In genomic region chr2:120852200-120852815, GRCh38 we compare ENCODE assay signal across 16 cellular contexts.
"Had no signal": no experiment of that assay in that cellular context is flagged by ENCODE, and none has a peak within 500 bp of the region (broad histone marks: within the 10 kb centered on the region; RNA-seq: fewer than 3 reads in every experiment).

No MANE protein-coding gene starts in this region.

- H3K9me3 ChIP-seq: neutrophil had no signal

- H3K4me3 Mint-ChIP-seq: activated CD4-positive, alpha-beta memory T cell treated with anti-CD3 and anti-CD28 coated beads for 36 hours; activated T-cell treated with anti-CD3 and anti-CD28 coated beads, Interleukin-2, amount 50 U/mL, for 4 hours; central memory CD8-positive, alpha-beta T cell; dendritic cell treated with granulocyte-macrophage colony-stimulating factor and Interleukin-4, amounts not matched to agents 40 ng/mL and 50 ng/mL, for 4 days; effector memory CD8-positive, alpha-beta T cell; stimulated activated naive CD8-positive, alpha-beta T cell treated with anti-CD3 and anti-CD28 coated beads, Interleukin-15, Interleukin-2, amounts not matched to agents 100 ng/mL and 50 ng/mL, for 24 hours; T-helper 2 cell treated with Interferon-gamma antibody and Interleukin-4, amounts not matched to agents 5 μg/mL and 100 μg/mL, for 36 hours had no signal

- H3K27me3 Mint-ChIP-seq: activated CD4-positive, alpha-beta memory T cell treated with anti-CD3 and anti-CD28 coated beads for 36 hours; central memory CD8-positive, alpha-beta T cell; stimulated activated naive CD8-positive, alpha-beta T cell treated with anti-CD3 and anti-CD28 coated beads, Interleukin-15, Interleukin-2, amounts not matched to agents 100 ng/mL and 50 ng/mL, for 24 hours had no signal

- H3K27ac Mint-ChIP-seq: activated CD4-positive, alpha-beta memory T cell treated with anti-CD3 and anti-CD28 coated beads for 36 hours; dendritic cell treated with granulocyte-macrophage colony-stimulating factor and Interleukin-4, amounts not matched to agents 40 ng/mL and 50 ng/mL, for 4 days; effector memory CD8-positive, alpha-beta T cell; progenitor cell of endocrine pancreas; stimulated activated naive CD8-positive, alpha-beta T cell treated with anti-CD3 and anti-CD28 coated beads, Interleukin-15, Interleukin-2, amounts not matched to agents 100 ng/mL and 50 ng/mL, for 24 hours; T-helper 2 cell treated with Interferon-gamma antibody and Interleukin-4, amounts not matched to agents 5 μg/mL and 100 μg/mL, for 36 hours had no signal

- H3K36me3 Mint-ChIP-seq: activated CD4-positive, alpha-beta memory T cell treated with anti-CD3 and anti-CD28 coated beads for 36 hours had no signal

- H3K9me3 Mint-ChIP-seq: T-helper 2 cell treated with Interferon-gamma antibody and Interleukin-4, amounts not matched to agents 5 μg/mL and 100 μg/mL, for 36 hours had no signal

- H3K36me3 ChIP-seq: gastroesophageal sphincter, left lung, neutrophil had no signal

- DNase-seq: activated CD4-positive, alpha-beta memory T cell treated with anti-CD3 and anti-CD28 coated beads for 36 hours; activated CD4-positive, alpha-beta T cell treated with anti-CD3 and anti-CD28 coated beads for 1 hour; activated T-cell treated with anti-CD3 and anti-CD28 coated beads, Interleukin-2, amount 50 U/mL, for 4 hours; effector memory CD8-positive, alpha-beta T cell; mesendoderm; stimulated activated CD4-positive, alpha-beta T cell treated with anti-CD3 and anti-CD28 coated beads, Interleukin-4, amount 100 ng/mL, for 1 hour; stimulated activated CD8-positive, alpha-beta memory T cell treated with anti-CD3 and anti-CD28 coated beads, Interleukin-4, amount 100 ng/mL, for 48 hours; SW 1271 had no signal

- H3K27ac ChIP-seq: gastroesophageal sphincter, left lung, neutrophil had no signal

- H3K4me1 Mint-ChIP-seq: central memory CD8-positive, alpha-beta T cell had no signal

- H3K27me3 ChIP-seq: gastroesophageal sphincter, neutrophil had no signal

- H3K4me1 ChIP-seq: left lung had no signal

- ATAC-seq: activated T-cell treated with anti-CD3 and anti-CD28 coated beads, Interleukin-2, amount 50 U/mL, for 4 hours; effector memory CD8-positive, alpha-beta T cell; gastroesophageal sphincter; left lung had no signal

- H3K4me3 ChIP-seq: gastroesophageal sphincter, left lung had no signal
